Comparison of ENCODE assay signal across 8 cellular contexts in the genomic region with DNA sequence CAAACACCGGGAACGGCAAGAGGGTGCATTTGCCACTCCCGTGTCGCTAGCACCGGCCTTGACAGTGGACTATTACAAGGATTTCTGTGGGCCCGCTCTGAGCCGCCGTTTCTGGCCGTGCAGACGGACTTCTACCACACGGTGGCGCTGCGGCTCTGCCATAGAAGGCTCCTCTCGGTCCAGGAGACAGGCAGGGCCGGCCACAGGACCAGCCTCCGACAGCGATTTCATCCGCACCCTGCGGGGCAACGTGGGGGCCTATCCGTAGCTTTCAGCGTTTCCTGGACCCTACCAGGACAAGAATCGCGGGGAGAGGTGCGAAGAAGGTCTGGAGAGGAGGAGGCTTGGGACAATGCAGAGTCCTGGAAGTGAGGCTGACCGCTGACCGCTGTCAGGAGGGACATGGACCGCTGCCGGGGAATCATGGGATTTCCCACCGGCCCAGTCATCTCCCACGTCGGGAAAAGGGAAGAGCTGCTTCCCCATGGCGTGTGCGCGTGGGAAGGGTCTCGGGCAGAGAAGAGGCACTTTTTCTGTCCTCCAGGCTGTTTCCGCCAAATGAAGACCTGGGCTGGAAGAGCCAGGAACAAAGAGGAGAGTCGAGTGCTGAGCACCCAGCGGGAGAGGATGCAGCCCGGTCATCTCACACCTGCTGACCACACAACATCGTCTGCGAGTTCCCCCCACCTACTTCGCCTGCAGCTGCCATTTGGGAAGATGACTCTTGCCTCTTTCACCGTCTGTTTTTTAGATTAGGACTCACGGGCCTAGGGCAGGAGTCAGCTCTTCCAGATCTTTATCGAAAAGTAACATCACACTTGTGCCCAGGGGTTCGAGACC. TPM values are rescaled to one million over a fixed set of nuclear protein-coding genes. Genes with fewer than 3 reads are reported as not detected.
DNase-seq lines count a peak whose midpoint lies in the region; ATAC-seq, FAIRE-seq and TF ChIP-seq lines count a peak whose summit lies in the region.

No MANE protein-coding gene starts in this region.

- BruUV-seq in endothelial cell of umbilical vein (replicated peaks; lab: Mats Ljungman, UMichigan), result no TSS peak

- peak; percentile 83 to 96 for TF ChIP-seq CTCF in endothelial cell of umbilical vein (IDR thresholded peaks at IDR 0.05; ENCODE audit: extremely low read depth in 1 of 2, insufficient read depth in 1 of 2, low read depth in 1 of 2, low read length in 2 of 2)

- peak; percentile 71 for ATAC-seq in GM18909 (IDR thresholded peaks at IDR 0.05; ENCODE audit: poor library complexity, unreplicated experiment)

- H3K4me2 ChIP-seq in endothelial cell of umbilical vein (ENCODE audit: insufficient read depth, low read length), result peak overlapping the region; percentile 6

- no peak overlapping the region for H3K27ac ChIP-seq in endothelial cell of umbilical vein (ENCODE audit: insufficient read depth, low read depth, low read length)

- TF ChIP-seq POLR2A in endothelial cell of umbilical vein (IDR thresholded peaks at IDR 0.05; ENCODE audit: low read depth, low read length), result no peak

- H3K9ac ChIP-seq in NT2/D1 (ENCODE audit: insufficient read length, low read depth) (peak overlapping the region; percentile 32), endothelial cell of umbilical vein (replicated peaks; ENCODE audit: extremely low read depth, insufficient read depth, low read length) (no peak overlapping the region)

- H3K9me3 ChIP-seq in NT2/D1 (ENCODE audit: insufficient read depth, low read length) (no peaks in the 10 kb centered on the region), endothelial cell of umbilical vein (replicated peaks; ENCODE audit: control insufficient read depth, insufficient read depth, low read length) (no peaks in the 10 kb centered on the region)

- intact Hi-C loops in endothelial cell of umbilical vein (cut with micrococcal nuclease), result loop anchor here (1.0 to 2.0 kb wide), 8 partner anchors 147 to 781 kb away; no protein-coding TSS in a partner anchor

- peak; percentile 91 for FAIRE-seq in endothelial cell of umbilical vein (lab: Jason Lieb, UNC)

- H3K79me2 ChIP-seq in endothelial cell of umbilical vein (ENCODE audit: control insufficient read depth, insufficient read depth, low read length), result no peaks in the 10 kb centered on the region

- H3K36me3 ChIP-seq in NT2/D1 (ENCODE audit: insufficient read depth, insufficient read length, low read length) (no peaks in the 10 kb centered on the region), endothelial cell of umbilical vein (ENCODE audit: control insufficient read depth in 2 of 2, extremely low read depth in 1 of 2, insufficient read depth in 2 of 2, low read length in 2 of 2) (no peaks in the 10 kb centered on the region)

- POLR2A ChIA-PET in endothelial cell of umbilical vein (lab: Charles Lee), result interaction anchor here (0.9 kb wide), 1 partner anchor 768 kb away, joined by 3 read pairs; a partner anchor contains a TSS

- H3K9me1 ChIP-seq in endothelial cell of umbilical vein (replicated peaks; ENCODE audit: control insufficient read depth, extremely low read depth, insufficient read depth, low read length), result no peaks in the 10 kb centered on the region

- peaks cover 16% of the 10 kb centered on the region for H3K27me3 ChIP-seq in NT2/D1 (ENCODE audit: insufficient read depth, insufficient read length)
- H3K27me3 ChIP-seq in endothelial cell of umbilical vein (ENCODE audit: control insufficient read depth in 2 of 2, insufficient read depth in 2 of 2, low read length in 2 of 2), result no peaks in the 10 kb centered on the region

- H2AFZ ChIP-seq in endothelial cell of umbilical vein (ENCODE audit: low read depth, low read length), result peak overlapping the region; percentile 63

- no peaks in the 10 kb centered on the region for H4K20me1 ChIP-seq in endothelial cell of umbilical vein (replicated peaks; ENCODE audit: control insufficient read depth, extremely low read depth, insufficient read depth, low read length)

- DNase-seq in AG08396 (ENCODE audit: low spot score) (peak; percentile 80), HUDEP-2 (lab: John Stamatoyannopoulos, UW; ENCODE audit: unreplicated experiment in 76 of 76) (peak in 69 of 76 experiments; percentile 9 to 87 (median 70)), NT2/D1 (ENCODE audit: low read depth, low spot score) (peak; percentile 72), endothelial cell of umbilical vein (ENCODE audit: low read depth, low spot score) (peak; percentile 75), mucosa of gallbladder (ENCODE audit: low spot score) (peak; percentile 89)
- peak; percentile 83 for DNase-seq in activated CD8-positive, alpha-beta memory T cell treated with anti-CD3 and anti-CD28 coated beads, Interleukin-2, amount 50 U/mL, for 4 hours
- peak; percentile 68 to 69 for DNase-seq in stimulated activated CD8-positive, alpha-beta memory T cell treated with anti-CD3 and anti-CD28 coated beads, Interleukin-15, amount 100 ng/mL, for 48 hours (ENCODE audit: low read depth in 2 of 2)

- dilution Hi-C loops in endothelial cell of umbilical vein (cut with MboI; ENCODE audit: extremely low pct_ligation_motif_present, low sequenced_read_pairs), result no loop called here

- CTCF ChIA-PET in endothelial cell of umbilical vein (lab: Charles Lee), result interaction anchor here (0.5 to 2.7 kb wide), 30 partner anchors 8 to 783 kb away, joined by 3 to 29 read pairs (median 4); a partner anchor contains a TSS

- H3K4me3 ChIP-seq in NT2/D1 (ENCODE audit: insufficient read length, low read depth) (no peak overlapping the region), endothelial cell of umbilical vein (replicated peaks in 1 of 3; ENCODE audit: insufficient read depth in 1 of 3, low read depth in 1 of 3, low read length in 3 of 3) (peak overlapping the region in 1 of 3 experiments; percentile 10)

- H3K4me1 ChIP-seq in NT2/D1 (ENCODE audit: insufficient read depth, insufficient read length) (peaks cover 2% of the 10 kb centered on the region), endothelial cell of umbilical vein (ENCODE audit: control insufficient read depth, extremely low read depth, insufficient read depth, low read length) (no peaks in the 10 kb centered on the region)

TF ChIP-seq in endothelial cell of umbilical vein, 7 proteins besides CTCF, POLR2A, EP300 and RAD21:
- TF ChIP-seq GATA2 (IDR thresholded peaks at IDR 0.05; ENCODE audit: insufficient read depth, insufficient read length, low read depth, low read length) (no peak), MYC (IDR thresholded peaks at IDR 0.05; ENCODE audit: low read depth, low read length) (no peak), JUN (IDR thresholded peaks at IDR 0.05; ENCODE audit: borderline replicate concordance, insufficient read depth, insufficient read length, low read depth) (no peak), FOS (IDR thresholded peaks at IDR 0.05; ENCODE audit: borderline replicate concordance, insufficient read depth, low read length) (no peak), POLR2AphosphoS5 (IDR thresholded peaks at IDR 0.05; ENCODE audit: insufficient read depth, low read depth, low read length) (no peak), EZH2 (IDR thresholded peaks at IDR 0.05; ENCODE audit: borderline replicate concordance, low read depth, low read length, severe bottlenecking) (no peak)
- TF ChIP-seq, protein P1, sequence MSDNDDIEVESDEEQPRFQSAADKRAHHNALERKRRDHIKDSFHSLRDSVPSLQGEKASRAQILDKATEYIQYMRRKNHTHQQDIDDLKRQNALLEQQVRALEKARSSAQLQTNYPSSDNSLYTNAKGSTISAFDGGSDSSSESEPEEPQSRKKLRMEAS (IDR thresholded peaks at IDR 0.05; ENCODE audit: insufficient read depth, insufficient read length), result no peak

RNA-seq across cellular contexts. Expression of a gene that starts 35.5 kb away (rescaled TPM):
- 0.60 and 0.82 TPM in 2 replicates for total RNA-seq in endothelial cell of umbilical vein
- polyA plus RNA-seq in endothelial cell of umbilical vein, result 1.1 and 1.8 TPM in 2 replicates
- polyA plus RNA-seq in endothelial cell of umbilical vein (2011; cell fraction: cytosol; rRNA removed), result 0.43 and 0.63 TPM in 2 replicates
- 0.83 and 1.1 TPM in 2 replicates for polyA plus RNA-seq in endothelial cell of umbilical vein (2011; cell fraction: nucleus; rRNA removed)
- 0.94 and 0.95 TPM in 2 replicates for polyA plus RNA-seq in endothelial cell of umbilical vein (2012)
- polyA minus RNA-seq in endothelial cell of umbilical vein, result 0.51 and 0.55 TPM in 2 replicates
- polyA minus RNA-seq in endothelial cell of umbilical vein (2011; cell fraction: cytosol; rRNA and poly(A)+ RNA removed), result not detected
- 0.38 TPM in 1 of 2 replicates, not detected in the other for polyA minus RNA-seq in endothelial cell of umbilical vein (2011; cell fraction: nucleus; rRNA and poly(A)+ RNA removed)
- 20.9 TPM for total RNA-seq in mucosa of gallbladder

Comparison
In these comparisons a context has a peak if more than half of its experiments do, and no peak if none do; other contexts are left out.
1. RNA of a gene that starts 35.5 kb away (total RNA-seq): 20.9 TPM in mucosa of gallbladder (single experiment); 0.60 to 0.82 TPM in endothelial cell of umbilical vein; every median in the first group is over 10 times any median in the second.
2. Peak in every context shown above with its lines, with median percentiles within 50 percentile points of each other: DNase-seq.